Comparison of ENCODE assay signal across 21 cellular contexts in the genomic region with DNA sequence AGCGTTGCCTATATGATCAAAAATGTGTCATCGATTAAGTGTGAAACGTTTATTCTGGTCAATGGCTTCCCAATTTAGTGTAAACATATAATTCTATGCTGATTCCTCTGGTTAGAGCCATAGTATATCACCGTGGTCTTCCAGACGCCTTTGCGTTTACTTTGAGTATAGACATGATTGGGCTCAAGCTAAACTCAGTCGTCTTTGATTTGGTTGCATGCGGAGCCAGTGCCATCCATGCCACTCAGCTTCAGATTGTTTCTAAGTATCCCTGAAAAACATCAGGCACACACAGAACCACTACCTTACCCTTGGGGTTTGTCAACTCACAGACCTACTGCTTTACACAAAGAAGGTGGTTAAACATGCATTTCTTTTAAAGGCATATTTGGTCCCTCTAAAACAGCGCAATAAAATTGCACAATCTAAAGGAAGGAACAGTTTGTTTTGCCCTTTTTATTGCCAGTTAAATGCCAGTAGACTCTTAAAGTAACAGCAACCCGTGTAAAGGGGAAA.
A peak's percentile ranks its signal among the peaks of the same experiment; 100 is the strongest.
DNase-seq lines count a peak whose midpoint lies in the region; ATAC-seq and TF ChIP-seq lines count a peak whose summit lies in the region.
"Had no signal": no experiment of that assay in that cellular context is flagged by ENCODE, and none has a peak within 500 bp of the region (broad histone marks: within the 10 kb centered on the region; RNA-seq: fewer than 3 reads in every experiment).

No MANE protein-coding gene starts in this region.

- ATAC-seq in HG03025 (IDR thresholded peaks at IDR 0.05; ENCODE audit: low FRiP score, unreplicated experiment) (no peak), HG02852 (IDR thresholded peaks at IDR 0.05; ENCODE audit: unreplicated experiment) (no peak)
- ATAC-seq: gastrocnemius medialis had no signal

- CTCF ChIA-PET in A673 (lab: Charles Lee) = no interaction called here

- peak overlapping the region in 1 of 2 donors; percentile 29 for H3K9ac ChIP-seq in colonic mucosa (ENCODE audit: low read depth in 2 of 2, low read length in 2 of 2)

- H3K27ac ChIP-seq in A673 (ENCODE audit: low read depth, low read length, poor library complexity, severe bottlenecking) (no peak overlapping the region), colonic mucosa (peak overlapping the region; percentile 72)
- H3K27ac ChIP-seq: gastrocnemius medialis, PC-9 had no signal

- intact Hi-C loops in A673 (cut with micrococcal nuclease; ENCODE audit: unreplicated experiment) (loop anchor here (10.0 kb wide), 1 partner anchor 274 kb away; the partner anchor contains the start of gene KLF6), colonic mucosa (cut with DNase I) (no loop called here)

- peak overlapping the region; percentile 16 for H3K4me3 ChIP-seq in A673 (ENCODE audit: low read depth, low read length, poor library complexity, severe bottlenecking)
- no peak overlapping the region for H3K4me3 ChIP-seq in colonic mucosa
- H3K4me3 ChIP-seq: gastrocnemius medialis, PC-9 had no signal

- H3K9me3 ChIP-seq in A673 (ENCODE audit: low read depth, low read length, poor library complexity, severe bottlenecking) (no peaks in the 10 kb centered on the region), colonic mucosa (no peaks in the 10 kb centered on the region)
- H3K9me3 ChIP-seq: gastrocnemius medialis had no signal

- H3K36me3 ChIP-seq in A673 (ENCODE audit: insufficient read depth, low read length, poor library complexity, severe bottlenecking) (no peaks in the 10 kb centered on the region), colonic mucosa (no peaks in the 10 kb centered on the region)
- H3K36me3 ChIP-seq: gastrocnemius medialis had no signal

- BruUV-seq in A673 (replicated peaks; lab: Mats Ljungman, UMichigan) = no TSS peak

- H3K27me3 ChIP-seq in A673 (replicated peaks; ENCODE audit: insufficient read depth, low read depth, low read length, poor library complexity) = peaks cover 46% of the 10 kb centered on the region
- no peaks in the 10 kb centered on the region for H3K27me3 ChIP-seq in colonic mucosa
- H3K27me3 ChIP-seq: gastrocnemius medialis had no signal

- TF ChIP-seq CTCF in A673 (conservative IDR thresholded peaks at IDR 0.05; ENCODE audit: low read depth, low read length) = no peak
- no peak for TF ChIP-seq CTCF in colonic mucosa (IDR thresholded peaks at IDR 0.05)

- peaks cover 15% of the 10 kb centered on the region for H3K4me1 ChIP-seq in A673 (ENCODE audit: insufficient read depth, low read length, poor library complexity, severe bottlenecking)
- H3K4me1 ChIP-seq in colonic mucosa = no peaks in the 10 kb centered on the region

- DNase-seq in A673 (ENCODE audit: low spot score) (peak; percentile 44), LoVo (ENCODE audit: low spot score) (peak; percentile 84), colonic mucosa (peak; percentile 57), renal cortical epithelial cell (ENCODE audit: low read depth) (peak; percentile 88), SW 1271 (lab: John Stamatoyannopoulos, UW) (no peak)
- DNase-seq in activated T-cell treated with anti-CD3 and anti-CD28 coated beads, Interleukin-2, amount 50 U/mL, for 48 hours = no peak
- DNase-seq: activated B cell treated with CpG ODN at 0.5 μM for 24 hours; activated naive CD8-positive, alpha-beta T cell treated with anti-CD3 and anti-CD28 coated beads, Interleukin-2, amount 10 ng/mL, durations not matched to agents 7 days and 5 days; CD4-positive, CD25-positive, alpha-beta regulatory T cell; dermis blood vessel endothelial cell; DMS 273 treated with DMSO at 0.1 percent for 48 hours; gastrocnemius medialis; GF-D8; HCEC 1CT; kidney glomerular epithelial cell; NCI-H526 treated with DMSO at 0.1 percent for 48 hours; nephron progenitor cell; PC-9; T-helper 2 cell had no signal

- POLR2A ChIA-PET in A673 (lab: Charles Lee; ENCODE audit: low non-redundant PET) = no interaction called here

Comparison
In these comparisons a context has a peak if more than half of its experiments do, and no peak if none do; other contexts are left out.
1. DNase-seq: peak in A673 (single experiment), LoVo (single experiment), colonic mucosa (single experiment) and renal cortical epithelial cell (single experiment); none in activated T-cell treated with anti-CD3 and anti-CD28 coated beads, Interleukin-2, amount 50 U/mL, for 48 hours (0 of 2) and SW 1271 (0 of 2).